In genomic region chr19:14080887-14081796, GRCh38 we compare ENCODE assay signal across 9 cellular contexts. TPM values are rescaled to one million over a fixed set of nuclear protein-coding genes. Genes with fewer than 3 reads are reported as not detected.
DNase-seq lines count a peak whose midpoint lies in the region; ATAC-seq, FAIRE-seq and TF ChIP-seq lines count a peak whose summit lies in the region.
"Had no signal": no experiment of that assay in that cellular context is flagged by ENCODE, and none has a peak within 500 bp of the region (broad histone marks: within the 10 kb centered on the region; RNA-seq: fewer than 3 reads in every experiment).

No MANE protein-coding gene starts in this region.

- no peak for TF ChIP-seq CTCF in BE2C (IDR thresholded peaks at IDR 0.05; ENCODE audit: low read depth, low read length)

- CTCF ChIA-PET in activated CD4-positive, alpha-beta T cell treated with anti-CD3 and anti-CD28 coated beads for 36 hours (lab: Charles Lee) = interaction anchor here (0.6 to 4.4 kb wide), 11 partner anchors 8 to 333 kb away, joined by 3 to 23 read pairs (median 4); partner anchors contain the start of genes ASF1B, IL27RA and MISP3

- H3K27ac ChIP-seq in cingulate gyrus (ENCODE audit: low read depth, low read length) = peak overlapping the region; percentile 94

- POLR2A ChIA-PET in activated CD4-positive, alpha-beta T cell treated with anti-CD3 and anti-CD28 coated beads for 36 hours (lab: Charles Lee) = interaction anchor here (0.6 to 1.4 kb wide), 4 partner anchors 55 to 263 kb away, joined by 3 read pairs; partner anchors contain the start of gene ASF1B

- no peaks in the 10 kb centered on the region for H3K9me3 Mint-ChIP-seq in activated CD4-positive, alpha-beta T cell treated with anti-CD3 and anti-CD28 coated beads for 36 hours (ENCODE audit: low read depth)

- intact Hi-C loops in activated CD4-positive, alpha-beta T cell treated with anti-CD3 and anti-CD28 coated beads for 36 hours (cut with DNase I, micrococcal nuclease) = loop anchor here (1.0 to 2.0 kb wide), 13 partner anchors 9 to 931 kb away; partner anchors contain the start of genes ASF1B (in 2 of the 2), RFX1 (in 2 of the 2), BRME1 (in 1 of the 2) and C19orf53 (in 1 of the 2)

- no peaks in the 10 kb centered on the region for H3K27me3 ChIP-seq in BE2C

- ATAC-seq in HG03442 (IDR thresholded peaks at IDR 0.05; ENCODE audit: unreplicated experiment) = peak; percentile 84
- ATAC-seq in activated CD4-positive, alpha-beta T cell treated with anti-CD3 and anti-CD28 coated beads for 36 hours = peak; percentile 95

- no peaks in the 10 kb centered on the region for H3K36me3 ChIP-seq in BE2C

- peak; percentile 99 for FAIRE-seq in GM19239 (lab: Jason Lieb, UNC)

- peaks cover 10% of the 10 kb centered on the region for H3K4me1 Mint-ChIP-seq in activated CD4-positive, alpha-beta T cell treated with anti-CD3 and anti-CD28 coated beads for 36 hours

- H3K36me3 Mint-ChIP-seq in activated CD4-positive, alpha-beta T cell treated with anti-CD3 and anti-CD28 coated beads for 36 hours (ENCODE audit: low read depth) = peaks cover 3% of the 10 kb centered on the region

- no peaks in the 10 kb centered on the region for H3K4me1 ChIP-seq in BE2C

- H3K27ac Mint-ChIP-seq in activated CD4-positive, alpha-beta T cell treated with anti-CD3 and anti-CD28 coated beads for 36 hours = peak overlapping the region; percentile 92

- peak overlapping the region; percentile 90 for H3K4me3 Mint-ChIP-seq in activated CD4-positive, alpha-beta T cell treated with anti-CD3 and anti-CD28 coated beads for 36 hours

- no peaks in the 10 kb centered on the region for H3K27me3 Mint-ChIP-seq in activated CD4-positive, alpha-beta T cell treated with anti-CD3 and anti-CD28 coated beads for 36 hours

- H3K4me3 ChIP-seq in BE2C (ENCODE audit: low read depth, low read length) = peak overlapping the region; percentile 94

- no peaks in the 10 kb centered on the region for H3K9me3 ChIP-seq in BE2C

- DNase-seq in BE2C (peak; percentile 97), GM19239 (ENCODE audit: insufficient read length, low spot score) (peak; percentile 99), NCI-H510A treated with DMSO at 0.1 percent for 48 hours (lab: John Stamatoyannopoulos, UW) (peak; percentile 99), kidney glomerular epithelial cell (lab: John Stamatoyannopoulos, UW) (peak; percentile 100)
- DNase-seq in activated CD4-positive, alpha-beta T cell treated with anti-CD3 and anti-CD28 coated beads for 36 hours = peak; percentile 99
- peak; percentile 97 to 99 for DNase-seq in stimulated activated CD4-positive, alpha-beta T cell treated with anti-CD3 and anti-CD28 coated beads, Interleukin-15, amount 100 ng/mL, for 48 hours (ENCODE audit: low read depth in 2 of 2)

RNA-seq across cellular contexts. Expression of gene C19orf67, which starts 4.4 kb away (rescaled TPM):
- not detected for polyA plus RNA-seq in BE2C (2012; ENCODE audit: insufficient read depth, insufficient read length, low read depth)
- under 1 TPM; 0.21 to 0.39 TPM for total RNA-seq in activated CD4-positive, alpha-beta T cell treated with anti-CD3 and anti-CD28 coated beads for 36 hours
- total RNA-seq: subcutaneous adipose tissue had no signal

RNA-seq across cellular contexts. Expression of gene MISP3, which starts 8.6 kb away (rescaled TPM):
- 10.5 TPM for polyA plus RNA-seq in BE2C (2012; ENCODE audit: insufficient read depth, insufficient read length, low read depth)
- total RNA-seq in activated CD4-positive, alpha-beta T cell treated with anti-CD3 and anti-CD28 coated beads for 36 hours = 1 to 10 TPM; 1.1 to 1.6 TPM

RNA-seq across cellular contexts. Expression of gene SAMD1, which starts 9.4 kb away (rescaled TPM):
- 76.0 TPM for polyA plus RNA-seq in BE2C (2012; ENCODE audit: insufficient read depth, insufficient read length, low read depth)
- 10 to 100 TPM; 72.9 to 73.8 TPM for total RNA-seq in activated CD4-positive, alpha-beta T cell treated with anti-CD3 and anti-CD28 coated beads for 36 hours

RNA-seq across cellular contexts. Expression of gene PALM3, which starts 19.3 kb away (rescaled TPM):
- 1.4 TPM for polyA plus RNA-seq in BE2C (2012; ENCODE audit: insufficient read depth, insufficient read length, low read depth)
- total RNA-seq in activated CD4-positive, alpha-beta T cell treated with anti-CD3 and anti-CD28 coated beads for 36 hours = under 1 TPM in 1 of 2 experiments, not detected in 1; 0.16 TPM
- total RNA-seq: subcutaneous adipose tissue had no signal

RNA-seq across cellular contexts. Expression of gene PRKACA, which starts 36.4 kb away (rescaled TPM):
- polyA plus RNA-seq in BE2C (2012; ENCODE audit: insufficient read depth, insufficient read length, low read depth) = 27.4 TPM
- total RNA-seq in activated CD4-positive, alpha-beta T cell treated with anti-CD3 and anti-CD28 coated beads for 36 hours = 10 to 100 TPM; 58.1 to 68.7 TPM

Comparison
In these comparisons a context has a peak if more than half of its experiments do, and no peak if none do; other contexts are left out.
1. Peak in every context shown above with its lines: DNase-seq, ATAC-seq, H3K4me3 ChIP-seq and H3K27ac ChIP-seq.